In genomic region chr6:3363296-3364025, GRCh38 we compare ENCODE assay signal across 10 cellular contexts.
A peak's percentile ranks its signal among the peaks of the same experiment; 100 is the strongest.
DNase-seq lines count a peak whose midpoint lies in the region; ATAC-seq and TF ChIP-seq lines count a peak whose summit lies in the region.
"Had no signal": no experiment of that assay in that cellular context is flagged by ENCODE, and none has a peak within 500 bp of the region (broad histone marks: within the 10 kb centered on the region; RNA-seq: fewer than 3 reads in every experiment).

No MANE protein-coding gene starts in this region.

- H4K20me1 ChIP-seq in osteoblast (ENCODE audit: insufficient read depth, low read length): no peaks in the 10 kb centered on the region

- peak; percentile 94 for ATAC-seq in esophagus mucosa
- ATAC-seq: activated CD4-positive, alpha-beta T cell treated with anti-CD3 and anti-CD28 coated beads for 36 hours had no signal

- H3K27ac ChIP-seq in coronary artery (no peak overlapping the region), osteoblast (ENCODE audit: low read depth, low read length) (no peak overlapping the region)

- no peaks in the 10 kb centered on the region for H3K27me3 ChIP-seq in osteoblast (ENCODE audit: insufficient read depth, low read length)

- H2AFZ ChIP-seq in osteoblast (ENCODE audit: low read length): no peak overlapping the region

- peak; percentile 37 for DNase-seq in NCI-H748 (lab: John Stamatoyannopoulos, UW; ENCODE audit: unreplicated experiment)
- DNase-seq in NCI-H748 treated with DMSO at 0.1 percent for 48 hours (lab: John Stamatoyannopoulos, UW): no peak
- DNase-seq in NCI-H2196 treated with DMSO at 0.1 percent for 48 hours (lab: John Stamatoyannopoulos, UW; ENCODE audit: unreplicated experiment): peak; percentile 80
- DNase-seq in renal cortical epithelial cell (ENCODE audit: low read depth): peak; percentile 42
- DNase-seq in coronary artery (ENCODE audit: low spot score): no peak
- DNase-seq in osteoblast (ENCODE audit: insufficient read length, low spot score, missing footprints): no peak
- DNase-seq in NK-92 (lab: John Stamatoyannopoulos, UW; ENCODE audit: unreplicated experiment): no peak
- DNase-seq: activated CD4-positive, alpha-beta T cell treated with anti-CD3 and anti-CD28 coated beads for 36 hours; SHP77 treated with DMSO at 0.1 percent for 48 hours had no signal

- no peak for TF ChIP-seq CTCF in coronary artery (IDR thresholded peaks at IDR 0.05)
- TF ChIP-seq CTCF in osteoblast (IDR thresholded peaks at IDR 0.05; ENCODE audit: extremely low read depth, low read depth, low read length): no peak

- H3K4me2 ChIP-seq in osteoblast (ENCODE audit: insufficient read depth, low read length): no peak overlapping the region

- no peaks in the 10 kb centered on the region for H3K79me2 ChIP-seq in osteoblast (ENCODE audit: insufficient read depth, low read length)

- no peaks in the 10 kb centered on the region for H3K36me3 ChIP-seq in osteoblast (ENCODE audit: insufficient read depth, low read length)

- H3K4me3 ChIP-seq in coronary artery (no peak overlapping the region), osteoblast (ENCODE audit: insufficient read depth, low read length) (no peak overlapping the region)

- H3K9me3 ChIP-seq in osteoblast (ENCODE audit: low read depth, low read length): no peaks in the 10 kb centered on the region

- peaks cover 4% of the 10 kb centered on the region for H3K4me1 ChIP-seq in osteoblast (ENCODE audit: insufficient read depth, low read length)

Comparison
In these comparisons a context has a peak if more than half of its experiments do, and no peak if none do; other contexts are left out.
1. DNase-seq: peak in NCI-H748 (single experiment), NCI-H2196 treated with DMSO at 0.1 percent for 48 hours (single experiment) and renal cortical epithelial cell (single experiment); none in NCI-H748 treated with DMSO at 0.1 percent for 48 hours (single experiment), coronary artery (single experiment), osteoblast (single experiment) and NK-92 (single experiment).